ENCODE assay signal across 28 cellular contexts in the genomic region with DNA sequence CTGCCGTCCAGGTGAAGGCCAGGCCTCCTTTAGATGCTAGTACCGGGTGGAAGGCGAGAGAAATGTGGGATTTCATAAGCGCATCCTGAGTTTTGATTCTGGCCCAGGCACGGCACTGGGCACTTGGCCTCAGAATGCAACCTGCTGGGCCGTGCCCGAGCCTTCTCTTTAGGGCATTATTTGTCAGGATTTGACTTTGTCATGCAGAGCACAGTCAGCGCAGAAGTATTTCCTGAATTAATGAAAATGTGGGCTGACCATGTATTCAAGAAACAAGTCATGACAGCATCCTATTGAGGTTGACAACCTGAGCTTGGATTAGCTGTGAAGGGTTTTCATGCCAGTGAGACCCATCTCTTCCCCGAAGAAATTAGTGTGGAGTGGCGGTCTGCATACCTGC. TPM values are rescaled to one million over a fixed set of nuclear protein-coding genes. Genes with fewer than 3 reads are reported as not detected.
DNase-seq lines count a peak whose midpoint lies in the region; ATAC-seq, FAIRE-seq and TF ChIP-seq lines count a peak whose summit lies in the region.
"Had no signal": no experiment of that assay in that cellular context is flagged by ENCODE, and none has a peak within 500 bp of the region (broad histone marks: within the 10 kb centered on the region; RNA-seq: fewer than 3 reads in every experiment).

No MANE protein-coding gene starts in this region.

- H3K23ac ChIP-seq in trophoblast cell (ENCODE audit: low read length) = no peak overlapping the region

- no peak overlapping the region for H4K91ac ChIP-seq in trophoblast cell (ENCODE audit: low read depth, low read length)

- FAIRE-seq in astrocyte (lab: Jason Lieb, UNC) = no peak
- FAIRE-seq: frontal cortex, HepG2, kidney had no signal

- H3K36me3 ChIP-seq in astrocyte (ENCODE audit: insufficient read depth, low read length) (no peaks in the 10 kb centered on the region), trophoblast cell (ENCODE audit: control insufficient read depth in 1 of 2, insufficient read depth in 2 of 2, low read length in 2 of 2) (peaks cover 19 to 23% of the 10 kb centered on the region in 2 experiments), tibial nerve (peaks cover 0 to 29% (median 0%) of the 10 kb centered on the region in 3 donors)

- peak; percentile 46 for DNase-seq in HT1080 (ENCODE audit: low read depth)
- DNase-seq in astrocyte (ENCODE audit: low read depth) = peak; percentile 46
- peak; percentile 80 to 85 for DNase-seq in trophoblast cell
- no peak for DNase-seq in NCI-H1417 treated with DMSO at 0.1 percent for 48 hours (lab: John Stamatoyannopoulos, UW)
- DNase-seq in tibial nerve (ENCODE audit: low spot score in 2 of 2) = no peak
- no peak for DNase-seq in GM13977 (ENCODE audit: low spot score)
- DNase-seq: activated gamma-delta T cell treated with Interleukin-2 at 50 U/mL for 16 hours; CD4-positive, alpha-beta T cell; DMS 273 treated with DMSO at 0.1 percent for 48 hours; erythroblast; kidney; NCI-H1436 treated with DMSO at 0.1 percent for 48 hours; NCI-H2171; NCI-H526; occipital lobe; RPMI8226; spleen; stimulated activated CD4-positive, alpha-beta T cell treated with anti-CD3 and anti-CD28 coated beads, Interleukin-4, amount 100 ng/mL, for 1 hour; stimulated activated naive CD4-positive, alpha-beta T cell; T-helper 9 cell had no signal

- no peak overlapping the region for H3K4me3 Mint-ChIP-seq in astrocyte (ENCODE audit: unreplicated experiment)
- H3K4me3 Mint-ChIP-seq: activated CD8-positive, alpha-beta T cell treated with anti-CD3 and anti-CD28 coated beads for 36 hours; CD4-positive, alpha-beta T cell; memory B cell had no signal

- H4K8ac ChIP-seq in trophoblast cell (ENCODE audit: low read depth, low read length) = no peak overlapping the region

- H3K18ac ChIP-seq in trophoblast cell (ENCODE audit: low read length) = no peak overlapping the region

- no peak for TF ChIP-seq POLR2A in tibial nerve (IDR thresholded peaks at IDR 0.05)

- H3K27me3 ChIP-seq in astrocyte (ENCODE audit: insufficient read depth, low read length) = no peaks in the 10 kb centered on the region
- no peaks in the 10 kb centered on the region for H3K27me3 ChIP-seq in trophoblast cell (ENCODE audit: insufficient read depth, low read length)
- H3K27me3 ChIP-seq in tibial nerve = no peaks in the 10 kb centered on the region
- H3K27me3 ChIP-seq: dorsolateral prefrontal cortex, spleen had no signal

- H3K9ac ChIP-seq in astrocyte (ENCODE audit: low read length) (no peak overlapping the region), trophoblast cell (ENCODE audit: low read length) (no peak overlapping the region)

- no peaks in the 10 kb centered on the region for H3K79me1 ChIP-seq in trophoblast cell (ENCODE audit: low read length)

- H3K27ac ChIP-seq in astrocyte (ENCODE audit: low read depth, low read length) (no peak overlapping the region), trophoblast cell (ENCODE audit: low read depth, low read length) (no peak overlapping the region), tibial nerve (no peak overlapping the region)
- H3K27ac ChIP-seq: dorsolateral prefrontal cortex, spleen, thoracic aorta had no signal

- H3K9me3 ChIP-seq in astrocyte (ENCODE audit: insufficient read depth, low read depth, low read length) (no peaks in the 10 kb centered on the region), trophoblast cell (ENCODE audit: insufficient read depth, low read depth, low read length) (peaks cover 6% of the 10 kb centered on the region), tibial nerve (no peaks in the 10 kb centered on the region)
- H3K9me3 ChIP-seq: spleen, thoracic aorta had no signal

- WGBS in trophoblast cell (ENCODE audit: extremely low coverage, insufficient coverage, insufficient read length) = no CpG with 5 or more reads among the region's 10 CpGs
- 94 to 95% methylated on average over 10 of the region's 10 CpGs for WGBS in tibial nerve, 2 donors

- no peak overlapping the region for H2AK5ac ChIP-seq in trophoblast cell (ENCODE audit: low read length)

- H3K27me3 Mint-ChIP-seq in astrocyte (ENCODE audit: low read depth, unreplicated experiment) = no peaks in the 10 kb centered on the region
- H3K27me3 Mint-ChIP-seq: activated CD8-positive, alpha-beta T cell treated with anti-CD3 and anti-CD28 coated beads for 36 hours; CD4-positive, alpha-beta T cell; memory B cell had no signal

- peak; percentile 86 for ATAC-seq in esophagus mucosa
- ATAC-seq in GM21528 (IDR thresholded peaks at IDR 0.05; ENCODE audit: low FRiP score, unreplicated experiment) = no peak
- ATAC-seq: activated CD8-positive, alpha-beta T cell treated with anti-CD3 and anti-CD28 coated beads for 36 hours had no signal

- TF ChIP-seq EP300 in tibial nerve (IDR thresholded peaks at IDR 0.05) = no peak

- TF ChIP-seq CTCF in astrocyte (IDR thresholded peaks at IDR 0.05; ENCODE audit: insufficient read depth, low read depth, low read length) (no peak), tibial nerve (IDR thresholded peaks at IDR 0.05) (no peak), GM13977 (IDR thresholded peaks at IDR 0.05; ENCODE audit: extremely low read depth, insufficient read depth, missing control alignments) (no peak)

- H2AFZ ChIP-seq in astrocyte (ENCODE audit: low read depth, low read length) (no peak overlapping the region), trophoblast cell (ENCODE audit: insufficient read depth, low read length, poor library complexity) (no peak overlapping the region)

- peaks cover 4% of the 10 kb centered on the region for H4K20me1 ChIP-seq in astrocyte (ENCODE audit: insufficient read depth, low read length)

- peaks cover 5% of the 10 kb centered on the region for H3K4me1 Mint-ChIP-seq in astrocyte (ENCODE audit: low read depth, unreplicated experiment)
- H3K4me1 Mint-ChIP-seq: memory B cell had no signal

- in situ Hi-C loops in GM13977 (cut with MboI; ENCODE audit: low pct_unique_long_range_greater_than_20kb, low sequenced_read_pairs, unreplicated experiment) = no loop called here

- no peak overlapping the region for H3K27ac Mint-ChIP-seq in astrocyte (ENCODE audit: unreplicated experiment)
- H3K27ac Mint-ChIP-seq: activated CD8-positive, alpha-beta T cell treated with anti-CD3 and anti-CD28 coated beads for 36 hours; CD4-positive, alpha-beta T cell; memory B cell had no signal

- H4K12ac ChIP-seq in trophoblast cell (ENCODE audit: low read depth, low read length) = no peak overlapping the region

- H3K4me1 ChIP-seq in astrocyte (ENCODE audit: insufficient read depth, low read length) (peaks cover 8% of the 10 kb centered on the region), trophoblast cell (ENCODE audit: control insufficient read depth in 1 of 2, insufficient read depth in 2 of 2, low read length in 2 of 2) (peaks cover 0 to 2% of the 10 kb centered on the region in 2 experiments), tibial nerve (peaks cover 0 to 7% (median 0%) of the 10 kb centered on the region in 4 donors)
- H3K4me1 ChIP-seq: spleen had no signal

- H3K4me3 ChIP-seq in astrocyte (ENCODE audit: insufficient read depth, low read depth, low read length) (no peak overlapping the region), trophoblast cell (ENCODE audit: low read depth, low read length) (no peak overlapping the region), tibial nerve (no peak overlapping the region)
- H3K4me3 ChIP-seq: dorsolateral prefrontal cortex, spleen, thoracic aorta had no signal

- H3K79me2 ChIP-seq in astrocyte (ENCODE audit: insufficient read depth, low read length) (no peaks in the 10 kb centered on the region), trophoblast cell (ENCODE audit: control insufficient read depth, insufficient read depth, low read length, poor library complexity) (no peaks in the 10 kb centered on the region)

- no peak overlapping the region for H2BK5ac ChIP-seq in trophoblast cell (ENCODE audit: low read depth, low read length, poor library complexity)

- H3K4me2 ChIP-seq in astrocyte (ENCODE audit: low read length) (peak overlapping the region; percentile 15), trophoblast cell (ENCODE audit: low read length) (no peak overlapping the region)

- H3K4ac ChIP-seq in trophoblast cell (ENCODE audit: low read depth, low read length) = no peak overlapping the region

- H3K36me3 Mint-ChIP-seq in astrocyte (ENCODE audit: low read depth, unreplicated experiment) = peaks cover 8% of the 10 kb centered on the region

- H2BK12ac ChIP-seq in trophoblast cell (ENCODE audit: low read length) = no peak overlapping the region

- no peak overlapping the region for H2BK120ac ChIP-seq in trophoblast cell (ENCODE audit: insufficient read depth, low read length, poor library complexity)

- no peak overlapping the region for H3K14ac ChIP-seq in trophoblast cell (ENCODE audit: low read length)

- no peaks in the 10 kb centered on the region for H3K9me3 Mint-ChIP-seq in astrocyte (ENCODE audit: unreplicated experiment)
- H3K9me3 Mint-ChIP-seq: activated CD8-positive, alpha-beta T cell treated with anti-CD3 and anti-CD28 coated beads for 36 hours; CD4-positive, alpha-beta T cell; memory B cell had no signal

RNA-seq across cellular contexts. Expression of a gene that starts 34.4 kb away (rescaled TPM):
- total RNA-seq in HT1080 (2014; rRNA removed; shearing (Covaris generic)) = 73.3 and 74.4 TPM in 2 replicates
- 58.6 and 59.3 TPM in 2 replicates for polyA plus RNA-seq in HT1080 (2015; cell fraction: cytosol; rRNA removed)
- polyA plus RNA-seq in HT1080 (2015; cell fraction: nucleus; rRNA removed) = 44.1 and 45.0 TPM in 2 replicates
- total RNA-seq in astrocyte (31.8 and 33.0 TPM in 2 replicates), esophagus mucosa (27.7 TPM), tibial nerve (10 to 100 TPM; 34.5 to 43.3 (median 38.2) TPM)
- 15.5 and 16.1 TPM in 2 replicates for polyA plus RNA-seq in trophoblast cell (2013)

RNA-seq across cellular contexts. Expression of a gene that starts 53.2 kb away (rescaled TPM):
- 3.8 and 6.3 TPM in 2 replicates for total RNA-seq in HT1080 (2014; rRNA removed; shearing (Covaris generic))
- 10.5 and 10.9 TPM in 2 replicates for polyA plus RNA-seq in HT1080 (2015; cell fraction: cytosol; rRNA removed)
- polyA plus RNA-seq in HT1080 (2015; cell fraction: nucleus; rRNA removed) = 8.9 and 14.3 TPM in 2 replicates
- total RNA-seq in astrocyte = 11.0 and 13.0 TPM in 2 replicates
- 19.0 TPM for total RNA-seq in esophagus mucosa
- polyA plus RNA-seq in trophoblast cell (2013) = 5.3 and 7.3 TPM in 2 replicates
- 10 to 100 TPM; 54.8 to 87.3 (median 72.3) TPM for total RNA-seq in tibial nerve

Comparison
In these comparisons a context has a peak if more than half of its experiments do, and no peak if none do; other contexts are left out.
1. DNase-seq: peak in HT1080 (single experiment), astrocyte (single experiment) and trophoblast cell (2 of 2); none in NCI-H1417 treated with DMSO at 0.1 percent for 48 hours (single experiment), tibial nerve (0 of 2) and GM13977 (single experiment).